Comparison of ENCODE assay signal across 19 cellular contexts in the genomic region with DNA sequence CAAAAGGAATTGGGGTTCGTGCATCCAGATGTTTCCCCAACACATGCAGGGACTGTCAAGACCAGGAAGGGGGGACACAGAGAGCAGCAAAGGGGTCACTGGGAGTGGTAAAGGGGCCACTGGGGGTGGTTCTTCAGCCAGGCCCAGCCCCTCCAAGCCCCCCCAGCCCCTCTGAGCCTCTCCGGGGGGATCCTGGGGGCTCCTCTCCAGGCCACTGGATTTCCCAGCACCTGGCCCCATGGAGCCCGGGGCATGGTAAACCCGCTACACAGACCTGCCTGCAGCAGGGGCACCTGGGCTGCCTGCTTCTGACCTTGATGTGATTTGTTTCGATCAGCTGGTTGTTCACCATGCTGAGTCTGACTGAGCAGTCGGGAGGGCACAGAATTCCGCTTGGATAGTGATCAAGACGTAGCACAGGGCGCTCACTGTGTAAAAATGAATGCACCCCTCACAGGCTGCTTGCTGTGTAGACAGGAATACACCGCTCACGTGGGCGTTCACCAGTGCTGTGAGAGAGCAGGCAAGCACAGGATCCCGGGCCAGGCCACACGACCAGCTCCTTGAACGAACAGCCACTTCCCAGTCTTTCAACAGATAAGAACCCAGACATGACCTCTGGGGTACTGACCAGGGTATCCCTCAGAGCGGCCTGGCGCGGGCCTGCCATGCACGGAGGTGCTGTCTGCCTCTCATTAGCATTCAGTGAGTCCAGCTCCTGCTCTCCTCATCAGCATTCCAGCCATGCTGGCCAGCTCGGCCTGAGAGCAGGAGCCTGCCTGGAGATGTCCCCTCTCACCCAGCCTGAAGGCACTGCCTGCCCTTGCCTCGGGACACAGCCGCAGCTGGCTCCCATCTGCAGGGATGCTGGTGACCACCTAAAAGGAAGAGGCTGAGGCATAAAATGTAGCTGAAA.
A peak's percentile ranks its signal among the peaks of the same experiment; 100 is the strongest.
DNase-seq lines count a peak whose midpoint lies in the region; ATAC-seq and TF ChIP-seq lines count a peak whose summit lies in the region.
"Had no signal": no experiment of that assay in that cellular context is flagged by ENCODE, and none has a peak within 500 bp of the region (broad histone marks: within the 10 kb centered on the region; RNA-seq: fewer than 3 reads in every experiment).

No MANE protein-coding gene starts in this region.

- no peaks in the 10 kb centered on the region for H3K4me1 ChIP-seq in suprapubic skin
- H3K4me1 ChIP-seq: A549, foreskin keratinocyte, tibial artery had no signal

- 83% methylated on average over 14 of the region's 22 CpGs for WGBS in suprapubic skin

- no peaks in the 10 kb centered on the region for H3K9me3 ChIP-seq in suprapubic skin
- H3K9me3 ChIP-seq: A549, MG63, tibial artery had no signal

- DNase-seq in activated CD8-positive, alpha-beta memory T cell treated with anti-CD3 and anti-CD28 coated beads for 24 hours, result peak; percentile 51
- no peak for DNase-seq in activated CD8-positive, alpha-beta memory T cell treated with anti-CD3 and anti-CD28 coated beads, Interleukin-2, amount 50 U/mL, for 48 hours
- peak in 38 of 61 donors; percentile 31 to 86 (median 55) for DNase-seq in caudate nucleus (lab: John Stamatoyannopoulos, UW)
- DNase-seq in mesenteric fat pad (ENCODE audit: low spot score), result peak; percentile 88
- DNase-seq in suprapubic skin (ENCODE audit: low spot score in 2 of 2), result peak; percentile 44 to 65
- no peak for DNase-seq in NCI-H128 (lab: John Stamatoyannopoulos, UW; ENCODE audit: unreplicated experiment)
- no peak for DNase-seq in effector CD4-positive, alpha-beta T cell
- DNase-seq: foreskin keratinocyte; HFFc6; mammary epithelial cell; MG63; NCI-H1694 treated with DMSO at 0.1 percent for 48 hours; SHP77 treated with DMSO at 0.1 percent for 48 hours; stimulated activated CD4-positive, alpha-beta T cell treated with anti-CD3 and anti-CD28 coated beads, Interleukin-4, amount 100 ng/mL, for 24 hours; stimulated activated CD8-positive, alpha-beta memory T cell treated with anti-CD3 and anti-CD28 coated beads, Interleukin-4, amount 100 ng/mL, for 48 hours; T-helper 9 cell had no signal

- TF ChIP-seq POLR2A in suprapubic skin (IDR thresholded peaks at IDR 0.05), result no peak

- H3K27me3 ChIP-seq in suprapubic skin, result peaks cover 9% of the 10 kb centered on the region
- H3K27me3 ChIP-seq: MG63 had no signal

- TF ChIP-seq CTCF in suprapubic skin (IDR thresholded peaks at IDR 0.05), result no peak

- H3K36me3 ChIP-seq in suprapubic skin, result no peaks in the 10 kb centered on the region
- H3K36me3 ChIP-seq: MG63, tibial artery had no signal

- H3K27ac ChIP-seq in caudate nucleus (ENCODE audit: low read depth, low read length) (peak overlapping the region; percentile 84), suprapubic skin (no peak overlapping the region)
- H3K27ac ChIP-seq: A549, foreskin keratinocyte, tibial artery had no signal

- no peak for ATAC-seq in GM19455 (IDR thresholded peaks at IDR 0.05; ENCODE audit: unreplicated experiment)
- ATAC-seq: A549, foreskin keratinocyte had no signal

- no peak overlapping the region for H3K4me3 ChIP-seq in suprapubic skin
- H3K4me3 ChIP-seq: A549, MG63, tibial artery had no signal

- no peak for TF ChIP-seq EP300 in suprapubic skin (IDR thresholded peaks at IDR 0.05)

Comparison
In these comparisons a context has a peak if more than half of its experiments do, and no peak if none do; other contexts are left out.
1. DNase-seq: peak in activated CD8-positive, alpha-beta memory T cell treated with anti-CD3 and anti-CD28 coated beads for 24 hours (single experiment), caudate nucleus (38 of 61), mesenteric fat pad (single experiment) and suprapubic skin (2 of 2); none in activated CD8-positive, alpha-beta memory T cell treated with anti-CD3 and anti-CD28 coated beads, Interleukin-2, amount 50 U/mL, for 48 hours (single experiment), NCI-H128 (single experiment) and effector CD4-positive, alpha-beta T cell (single experiment).